2 cellular contexts compared by ENCODE assay signal in genomic region chr20:44370639-44371218, GRCh38.
TF ChIP-seq lines count a peak whose summit lies in the region.

No MANE protein-coding gene starts in this region.

TF ChIP-seq in IMR-90, 13 proteins besides CTCF, POLR2A, EP300 and RAD21:
- TF ChIP-seq MAFK (IDR thresholded peaks at IDR 0.05; ENCODE audit: low read depth, low read length) (no peak), USF2 (IDR thresholded peaks at IDR 0.05; ENCODE audit: low read depth, low read length) (no peak), MXI1 (IDR thresholded peaks at IDR 0.05; ENCODE audit: borderline replicate concordance, low read depth, low read length) (no peak), CHD1 (IDR thresholded peaks at IDR 0.05; ENCODE audit: low read depth, low read length) (no peak), FOS (IDR thresholded peaks at IDR 0.05; ENCODE audit: low read depth, low read length) (no peak), RFX5 (IDR thresholded peaks at IDR 0.05; ENCODE audit: low read depth, low read length) (no peak)

TF ChIP-seq in K562, 482 proteins besides CTCF, POLR2A, EP300 and RAD21:
- TF ChIP-seq ZNF277 (CRISPR knock-in tag; IDR thresholded peaks at IDR 0.05; ENCODE audit: borderline replicate concordance), result no peak
- TF ChIP-seq E2F5 (CRISPR knock-in tag; IDR thresholded peaks at IDR 0.05), result no peak
- TF ChIP-seq XRCC3 (IDR thresholded peaks at IDR 0.05), result no peak
- TF ChIP-seq GATAD2A (IDR thresholded peaks at IDR 0.05), result no peak
- TF ChIP-seq ZNF512 (tag; IDR thresholded peaks at IDR 0.05), result no peak
- TF ChIP-seq ZNF174 (CRISPR knock-in tag; IDR thresholded peaks at IDR 0.05), result no peak
- TF ChIP-seq DLX4 (CRISPR knock-in tag; IDR thresholded peaks at IDR 0.05), result no peak
- no peak for TF ChIP-seq AFF4 (CRISPR knock-in tag; IDR thresholded peaks at IDR 0.05)
TF ChIP-seq in K562: peak in this region for 0.
